Comparison of ENCODE assay signal across 1 cellular context in the genomic region with DNA sequence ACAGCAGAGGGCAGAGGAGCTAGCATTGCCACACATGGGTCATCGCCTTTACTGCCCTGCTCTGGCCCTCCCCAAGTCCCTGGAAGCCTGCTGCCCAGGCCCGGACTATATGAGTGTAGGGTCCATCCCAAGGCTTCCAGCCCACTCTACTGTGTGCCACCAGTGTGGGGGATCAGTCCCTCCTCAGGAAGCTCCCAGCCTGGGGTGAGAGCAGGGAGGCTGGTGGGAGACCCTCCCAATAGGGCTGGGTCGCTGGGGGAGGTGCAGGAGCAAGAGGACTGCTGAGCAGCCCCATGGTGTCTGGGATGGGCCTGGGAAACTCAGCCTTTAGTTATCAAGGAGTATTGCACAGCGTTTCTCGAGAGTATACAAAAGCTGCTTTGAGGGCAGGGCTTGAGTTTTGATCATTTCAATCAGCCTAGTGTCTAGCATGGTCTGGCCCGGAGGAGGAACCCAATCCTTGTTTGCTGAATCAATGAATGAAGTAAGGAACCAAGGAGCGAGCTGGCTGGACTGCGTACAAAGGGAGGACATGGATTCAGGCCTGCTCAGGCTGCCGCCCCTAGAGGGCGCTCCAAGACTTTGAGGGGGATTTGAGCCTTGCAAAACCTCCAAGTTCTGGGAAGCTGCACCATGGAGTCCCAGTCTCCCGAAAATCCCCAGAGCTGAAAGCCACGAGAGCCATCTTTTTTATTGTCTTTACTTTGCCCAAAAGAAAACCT.
TF ChIP-seq lines count a peak whose summit lies in the region.

No MANE protein-coding gene starts in this region.

TF ChIP-seq in HepG2, 621 proteins besides CTCF, POLR2A, EP300 and RAD21 (continued from another document):
- TF ChIP-seq, protein P1, sequence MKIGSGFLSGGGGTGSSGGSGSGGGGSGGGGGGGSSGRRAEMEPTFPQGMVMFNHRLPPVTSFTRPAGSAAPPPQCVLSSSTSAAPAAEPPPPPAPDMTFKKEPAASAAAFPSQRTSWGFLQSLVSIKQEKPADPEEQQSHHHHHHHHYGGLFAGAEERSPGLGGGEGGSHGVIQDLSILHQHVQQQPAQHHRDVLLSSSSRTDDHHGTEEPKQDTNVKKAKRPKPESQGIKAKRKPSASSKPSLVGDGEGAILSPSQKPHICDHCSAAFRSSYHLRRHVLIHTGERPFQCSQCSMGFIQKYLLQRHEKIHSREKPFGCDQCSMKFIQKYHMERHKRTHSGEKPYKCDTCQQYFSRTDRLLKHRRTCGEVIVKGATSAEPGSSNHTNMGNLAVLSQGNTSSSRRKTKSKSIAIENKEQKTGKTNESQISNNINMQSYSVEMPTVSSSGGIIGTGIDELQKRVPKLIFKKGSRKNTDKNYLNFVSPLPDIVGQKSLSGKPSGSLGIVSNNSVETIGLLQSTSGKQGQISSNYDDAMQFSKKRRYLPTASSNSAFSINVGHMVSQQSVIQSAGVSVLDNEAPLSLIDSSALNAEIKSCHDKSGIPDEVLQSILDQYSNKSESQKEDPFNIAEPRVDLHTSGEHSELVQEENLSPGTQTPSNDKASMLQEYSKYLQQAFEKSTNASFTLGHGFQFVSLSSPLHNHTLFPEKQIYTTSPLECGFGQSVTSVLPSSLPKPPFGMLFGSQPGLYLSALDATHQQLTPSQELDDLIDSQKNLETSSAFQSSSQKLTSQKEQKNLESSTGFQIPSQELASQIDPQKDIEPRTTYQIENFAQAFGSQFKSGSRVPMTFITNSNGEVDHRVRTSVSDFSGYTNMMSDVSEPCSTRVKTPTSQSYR (CRISPR knock-in tag; IDR thresholded peaks at IDR 0.05; ENCODE audit: borderline replicate concordance) = no peak
- TF ChIP-seq ZNF672 (CRISPR knock-in tag; IDR thresholded peaks at IDR 0.05) (no peak), ZNF367 (CRISPR knock-in tag; IDR thresholded peaks at IDR 0.05; ENCODE audit: borderline replicate concordance) (no peak), NFIB (CRISPR knock-in tag; IDR thresholded peaks at IDR 0.05; ENCODE audit: borderline replicate concordance) (no peak), SMC3 (IDR thresholded peaks at IDR 0.05; ENCODE audit: low read length) (0 out of 2 replicates have a peak, but pooled peaks have one; percentile 7)
- TF ChIP-seq, protein P2, sequence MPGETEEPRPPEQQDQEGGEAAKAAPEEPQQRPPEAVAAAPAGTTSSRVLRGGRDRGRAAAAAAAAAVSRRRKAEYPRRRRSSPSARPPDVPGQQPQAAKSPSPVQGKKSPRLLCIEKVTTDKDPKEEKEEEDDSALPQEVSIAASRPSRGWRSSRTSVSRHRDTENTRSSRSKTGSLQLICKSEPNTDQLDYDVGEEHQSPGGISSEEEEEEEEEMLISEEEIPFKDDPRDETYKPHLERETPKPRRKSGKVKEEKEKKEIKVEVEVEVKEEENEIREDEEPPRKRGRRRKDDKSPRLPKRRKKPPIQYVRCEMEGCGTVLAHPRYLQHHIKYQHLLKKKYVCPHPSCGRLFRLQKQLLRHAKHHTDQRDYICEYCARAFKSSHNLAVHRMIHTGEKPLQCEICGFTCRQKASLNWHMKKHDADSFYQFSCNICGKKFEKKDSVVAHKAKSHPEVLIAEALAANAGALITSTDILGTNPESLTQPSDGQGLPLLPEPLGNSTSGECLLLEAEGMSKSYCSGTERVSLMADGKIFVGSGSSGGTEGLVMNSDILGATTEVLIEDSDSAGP (CRISPR knock-in tag; IDR thresholded peaks at IDR 0.05; ENCODE audit: borderline replicate concordance) = peak; percentile 36; the same call in 1 of the 2 replicates
